In genomic region chr11:16807306-16807705, GRCh38 we compare ENCODE assay signal across 20 cellular contexts.
DNase-seq lines count a peak whose midpoint lies in the region; ATAC-seq and TF ChIP-seq lines count a peak whose summit lies in the region.
"Had no signal": no experiment of that assay in that cellular context is flagged by ENCODE, and none has a peak within 500 bp of the region (broad histone marks: within the 10 kb centered on the region; RNA-seq: fewer than 3 reads in every experiment).

No MANE protein-coding gene starts in this region.

- CTCF ChIA-PET in naive thymus-derived CD4-positive, alpha-beta T cell (lab: Charles Lee) = interaction anchor here (1.0 kb wide), 1 partner anchor 22 kb away, joined by 3 read pairs; no protein-coding TSS in a partner anchor

- H3K4me3 ChIP-seq in naive thymus-derived CD4-positive, alpha-beta T cell (ENCODE audit: low read length) = no peak overlapping the region
- H3K4me3 ChIP-seq: dorsolateral prefrontal cortex had no signal

- DNase-seq in CD1c-positive myeloid dendritic cell (ENCODE audit: extremely low spot score) (peak; percentile 73), MV-4-11 (lab: John Stamatoyannopoulos, UW) (peak; percentile 71), posterior vena cava (ENCODE audit: low spot score) (no peak)
- no peak for DNase-seq in naive thymus-derived CD4-positive, alpha-beta T cell
- no peak for DNase-seq in stimulated activated CD4-positive, alpha-beta T cell treated with anti-CD3 and anti-CD28 coated beads, Interleukin-4, amount 100 ng/mL, for 1 hour
- DNase-seq: activated CD4-positive, alpha-beta T cell treated with anti-CD3 and anti-CD28 coated beads for 1 hour; brain microvascular endothelial cell; glutamatergic neuron; NCI-H1105 treated with DMSO at 0.1 percent for 48 hours; NCI-H2171 treated with DMSO at 0.1 percent for 48 hours; NCI-H82; RPMI8226 had no signal

- H3K27ac Mint-ChIP-seq in naive thymus-derived CD4-positive, alpha-beta T cell = no peak overlapping the region
- H3K27ac Mint-ChIP-seq: activated naive CD4-positive, alpha-beta T cell treated with anti-CD3 and anti-CD28 coated beads, Interleukin-2, amount 50 U/mL, for 72 hours; T-helper 1 cell treated with Interleukin-12 subunit alpha and Interleukin-12 subunit beta and Interleukin-4 antibody, amounts not matched to agents 30 μg/mL and 1 μg/mL, for 36 hours had no signal

- H3K4me1 Mint-ChIP-seq in naive thymus-derived CD4-positive, alpha-beta T cell = peaks cover 0 to 5% (median 0%) of the 10 kb centered on the region in 7 donors

- intact Hi-C loops in naive thymus-derived CD4-positive, alpha-beta T cell (cut with micrococcal nuclease) = no loop called here
- intact Hi-C loops in posterior vena cava (cut with DNase I) = no loop called here

- no peaks in the 10 kb centered on the region for H3K27me3 Mint-ChIP-seq in naive thymus-derived CD4-positive, alpha-beta T cell

- ATAC-seq in naive thymus-derived CD4-positive, alpha-beta T cell = peak; percentile 65
- ATAC-seq in GM19324 (IDR thresholded peaks at IDR 0.05; ENCODE audit: low FRiP score, unreplicated experiment) = no peak
- ATAC-seq in HG03520 (IDR thresholded peaks at IDR 0.05; ENCODE audit: unreplicated experiment) = no peak
- ATAC-seq: activated naive CD4-positive, alpha-beta T cell treated with anti-CD3 and anti-CD28 coated beads, Interleukin-2, amount 50 U/mL, for 72 hours; HCT116 had no signal

- no peaks in the 10 kb centered on the region for H3K36me3 ChIP-seq in naive thymus-derived CD4-positive, alpha-beta T cell (ENCODE audit: control insufficient read depth in 2 of 3, insufficient read depth in 3 of 3, low read length in 3 of 3)
- H3K36me3 ChIP-seq: brain microvascular endothelial cell had no signal

- H3K9me3 Mint-ChIP-seq in naive thymus-derived CD4-positive, alpha-beta T cell = no peaks in the 10 kb centered on the region
- H3K9me3 Mint-ChIP-seq: activated naive CD4-positive, alpha-beta T cell treated with anti-CD3 and anti-CD28 coated beads, Interleukin-2, amount 50 U/mL, for 72 hours; neural crest cell; T-helper 1 cell treated with Interleukin-12 subunit alpha and Interleukin-12 subunit beta and Interleukin-4 antibody, amounts not matched to agents 30 μg/mL and 1 μg/mL, for 36 hours had no signal

- no peaks in the 10 kb centered on the region for H3K4me1 ChIP-seq in naive thymus-derived CD4-positive, alpha-beta T cell (ENCODE audit: control insufficient read depth in 2 of 2, insufficient read depth in 2 of 2, low read length in 2 of 2)

- no peak for TF ChIP-seq CTCF in VCaP (conservative IDR thresholded peaks at IDR 0.05)

- H3K27me3 ChIP-seq in naive thymus-derived CD4-positive, alpha-beta T cell (ENCODE audit: control insufficient read depth in 2 of 2, insufficient read depth in 2 of 2, low read length in 2 of 2) = no peaks in the 10 kb centered on the region
- H3K27me3 ChIP-seq: brain microvascular endothelial cell, dorsolateral prefrontal cortex had no signal

- H3K4me3 Mint-ChIP-seq in naive thymus-derived CD4-positive, alpha-beta T cell = peak overlapping the region in 1 of 10 donors; percentile 6
- H3K4me3 Mint-ChIP-seq: neural crest cell; T-helper 1 cell treated with Interleukin-12 subunit alpha and Interleukin-12 subunit beta and Interleukin-4 antibody, amounts not matched to agents 30 μg/mL and 1 μg/mL, for 36 hours had no signal

- peak overlapping the region; percentile 46 for H3K27ac ChIP-seq in VCaP
- no peak overlapping the region for H3K27ac ChIP-seq in naive thymus-derived CD4-positive, alpha-beta T cell (ENCODE audit: low read depth, low read length)
- H3K27ac ChIP-seq: brain microvascular endothelial cell had no signal

- POLR2A ChIA-PET in naive thymus-derived CD4-positive, alpha-beta T cell (lab: Charles Lee) = no interaction called here

- no peaks in the 10 kb centered on the region for H3K36me3 Mint-ChIP-seq in naive thymus-derived CD4-positive, alpha-beta T cell
- H3K36me3 Mint-ChIP-seq: activated naive CD4-positive, alpha-beta T cell treated with anti-CD3 and anti-CD28 coated beads, Interleukin-2, amount 50 U/mL, for 72 hours had no signal

- H3K9me3 ChIP-seq in naive thymus-derived CD4-positive, alpha-beta T cell (ENCODE audit: control insufficient read depth in 2 of 3, low read length in 3 of 3) = no peaks in the 10 kb centered on the region

Comparison
In these comparisons a context has a peak if more than half of its experiments do, and no peak if none do; other contexts are left out.
1. DNase-seq: peak in CD1c-positive myeloid dendritic cell (single experiment) and MV-4-11 (single experiment); none in naive thymus-derived CD4-positive, alpha-beta T cell (0 of 9), stimulated activated CD4-positive, alpha-beta T cell treated with anti-CD3 and anti-CD28 coated beads, Interleukin-4, amount 100 ng/mL, for 1 hour (single experiment) and posterior vena cava (single experiment).